Comparison of ENCODE assay signal across 1 cellular context in the genomic region with DNA sequence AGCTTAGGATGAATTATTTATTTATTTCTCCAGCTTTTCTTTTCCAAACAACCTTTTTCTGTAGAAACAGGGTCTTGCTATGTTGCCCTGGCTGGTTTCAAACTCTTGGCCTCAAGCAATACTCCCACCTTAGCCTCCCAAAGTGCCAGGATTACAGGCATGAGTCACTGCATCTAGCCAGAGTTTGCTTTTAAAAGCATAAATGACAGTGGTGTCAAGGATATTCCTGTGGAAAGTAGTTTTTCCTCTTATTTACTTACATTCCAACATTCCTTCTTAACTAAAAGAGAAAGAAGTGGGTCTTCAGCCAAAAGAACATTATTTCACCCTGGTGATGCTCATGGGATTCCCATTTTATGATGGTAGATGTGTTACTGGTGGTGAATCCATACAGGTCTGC.
TF ChIP-seq lines count a peak whose summit lies in the region.

No MANE protein-coding gene starts in this region.

TF ChIP-seq in neural cell, 6 proteins besides CTCF, POLR2A, EP300 and RAD21 (continued from another document):
- TF ChIP-seq REST (IDR thresholded peaks at IDR 0.05; ENCODE audit: borderline replicate concordance) (no peak), TAF1 (IDR thresholded peaks at IDR 0.05; ENCODE audit: low read depth) (no peak), EZH2 (IDR thresholded peaks at IDR 0.05; ENCODE audit: borderline replicate concordance, insufficient read depth, low read length, poor library complexity, severe bottlenecking) (no peak), POLR2AphosphoS5 (IDR thresholded peaks at IDR 0.05) (no peak)
